23 cellular contexts compared by ENCODE assay signal in genomic region chr1:245855846-245856730, GRCh38.
A peak's percentile ranks its signal among the peaks of the same experiment; 100 is the strongest.
DNase-seq lines count a peak whose midpoint lies in the region; ATAC-seq, FAIRE-seq and TF ChIP-seq lines count a peak whose summit lies in the region.
"Had no signal": no experiment of that assay in that cellular context is flagged by ENCODE, and none has a peak within 500 bp of the region (broad histone marks: within the 10 kb centered on the region; RNA-seq: fewer than 3 reads in every experiment).

No MANE protein-coding gene starts in this region.

- CTCF ChIA-PET in WTC11 (lab: Charles Lee), result interaction anchor here (0.6 to 1.7 kb wide), 4 partner anchors 19 to 53 kb away, joined by 3 to 7 read pairs (median 4); no protein-coding TSS in a partner anchor

- POLR2A ChIA-PET in WTC11 (lab: Charles Lee), result no interaction called here

- TF ChIP-seq CTCF in GM23338 (conservative IDR thresholded peaks at IDR 0.05; ENCODE audit: low read depth in 2 of 2) (no peak), WTC11 (IDR thresholded peaks at IDR 0.05) (no peak)

- H3K9me3 Mint-ChIP-seq in GM23338 (peaks cover 3% of the 10 kb centered on the region; the same call in 1 of the 3 replicates), WTC11 (0 out of 2 replicates have a peak, but pooled peaks cover 4% of the 10 kb centered on the region)
- H3K9me3 Mint-ChIP-seq in natural killer cell treated with Interleukin-12 subunit alpha and Interleukin-12 subunit beta and Interleukin-15 and Interleukin-18, amount 100 ng/mL, for 72 hours, result no peaks in the 10 kb centered on the region
- H3K9me3 Mint-ChIP-seq: T-helper 1 cell treated with Interleukin-12 subunit alpha and Interleukin-12 subunit beta and Interleukin-4 antibody, amounts not matched to agents 30 μg/mL and 1 μg/mL, for 36 hours had no signal

- H3K27ac Mint-ChIP-seq in GM23338 (no peak overlapping the region), WTC11 (peak overlapping the region; percentile 79)
- no peak overlapping the region for H3K27ac Mint-ChIP-seq in natural killer cell treated with Interleukin-12 subunit alpha and Interleukin-12 subunit beta and Interleukin-15 and Interleukin-18, amount 100 ng/mL, for 72 hours
- H3K27ac Mint-ChIP-seq: activated naive CD8-positive, alpha-beta T cell treated with anti-CD3 and anti-CD28 coated beads, Interleukin-2, amount 50 U/mL, for 24 hours; natural killer cell; stimulated activated naive B cell treated with anti-CD40 and anti-IgM and Interleukin-4, amounts not matched to agents 10 μg/mL and 1 μg/mL and 100 μg/mL, for 72 hours; T-helper 1 cell treated with Interleukin-12 subunit alpha and Interleukin-12 subunit beta and Interleukin-4 antibody, amounts not matched to agents 30 μg/mL and 1 μg/mL, for 36 hours had no signal

- no peaks in the 10 kb centered on the region for H3F3A ChIP-seq in GM23338 (replicated peaks; ENCODE audit: low read depth)

- no CpG with 5 or more reads among the region's 8 CpGs for WGBS in iPS DF 6.9 (ENCODE audit: insufficient coverage, insufficient read length)

- H2AFZ ChIP-seq in GM23338, result no peak overlapping the region

- no peaks in the 10 kb centered on the region for H3K36me3 ChIP-seq in GM23338 (ENCODE audit: insufficient read depth)
- no peaks in the 10 kb centered on the region for H3K36me3 ChIP-seq in iPS DF 6.9 (ENCODE audit: control insufficient read depth, insufficient read depth, low read length)
- H3K36me3 ChIP-seq: cardiac muscle cell, thyroid gland had no signal

- H3K4me2 ChIP-seq in GM23338, result no peak overlapping the region

- H3K79me2 ChIP-seq in GM23338 (replicated peaks; ENCODE audit: insufficient read depth), result no peaks in the 10 kb centered on the region

- H3K4me1 ChIP-seq in GM23338 (ENCODE audit: insufficient read depth) (no peaks in the 10 kb centered on the region), iPS DF 6.9 (ENCODE audit: control insufficient read depth, insufficient read depth, low read length) (0 out of 2 replicates have a peak, but pooled peaks cover 2% of the 10 kb centered on the region)

- DNase-seq in GM23338 (ENCODE audit: low spot score) (peak; percentile 31), WTC11 (ENCODE audit: low spot score) (peak; percentile 22), iPS DF 6.9 (ENCODE audit: low read depth, low spot score) (peak; percentile 7), renal cortical epithelial cell (ENCODE audit: low read depth) (peak; percentile 41), NCI-H446 (lab: John Stamatoyannopoulos, UW) (no peak), HTR-8/SVneo (ENCODE audit: insufficient read length, low spot score) (no peak)
- no peak for DNase-seq in natural killer cell treated with Interleukin-12 subunit alpha and Interleukin-12 subunit beta and Interleukin-15 and Interleukin-18, amount 100 ng/mL, for 72 hours (ENCODE audit: low spot score)
- DNase-seq: activated CD4-positive, alpha-beta T cell treated with anti-CD3 and anti-CD28 coated beads, Interleukin-2, amount 50 U/mL, for 1 hour; activated naive CD8-positive, alpha-beta T cell treated with anti-CD3 and anti-CD28 coated beads, Interleukin-2, amount 50 U/mL, for 24 hours; CD8-positive, alpha-beta memory T cell; DND-41; hypothalamus; natural killer cell; NCI-H1436 treated with DMSO at 0.1 percent for 48 hours; NCI-H82; OCI-M1; posterior cingulate gyrus; SHP77; stimulated activated CD4-positive, alpha-beta T cell treated with anti-CD3 and anti-CD28 coated beads, Interleukin-2, amount 100 ng/mL, for 24 hours; stimulated activated naive B cell treated with anti-CD40 and anti-IgM and Interleukin-4, amounts not matched to agents 10 μg/mL and 1 μg/mL and 100 μg/mL, for 72 hours; thyroid gland had no signal

- H3K27me3 Mint-ChIP-seq in GM23338 (ENCODE audit: insufficient read depth, low read depth, poor library complexity) (peaks cover 4% of the 10 kb centered on the region), WTC11 (ENCODE audit: low read depth) (no peaks in the 10 kb centered on the region)
- H3K27me3 Mint-ChIP-seq in natural killer cell treated with Interleukin-12 subunit alpha and Interleukin-12 subunit beta and Interleukin-15 and Interleukin-18, amount 100 ng/mL, for 72 hours, result no peaks in the 10 kb centered on the region
- H3K27me3 Mint-ChIP-seq: activated naive CD8-positive, alpha-beta T cell treated with anti-CD3 and anti-CD28 coated beads, Interleukin-2, amount 50 U/mL, for 24 hours; CD8-positive, alpha-beta memory T cell; stimulated activated naive B cell treated with anti-CD40 and anti-IgM and Interleukin-4, amounts not matched to agents 10 μg/mL and 1 μg/mL and 100 μg/mL, for 72 hours had no signal

- peaks cover 21% of the 10 kb centered on the region for H3K4me1 Mint-ChIP-seq in GM23338
- peaks cover 25% of the 10 kb centered on the region for H3K4me1 Mint-ChIP-seq in WTC11
- no peaks in the 10 kb centered on the region for H3K4me1 Mint-ChIP-seq in natural killer cell treated with Interleukin-12 subunit alpha and Interleukin-12 subunit beta and Interleukin-15 and Interleukin-18, amount 100 ng/mL, for 72 hours (ENCODE audit: low read depth in 2 of 2)
- H3K4me1 Mint-ChIP-seq: CD8-positive, alpha-beta memory T cell; natural killer cell; stimulated activated naive B cell treated with anti-CD40 and anti-IgM and Interleukin-4, amounts not matched to agents 10 μg/mL and 1 μg/mL and 100 μg/mL, for 72 hours had no signal

- H3K9me2 ChIP-seq in GM23338 (ENCODE audit: insufficient read depth), result no peaks in the 10 kb centered on the region

- H3K27ac ChIP-seq in GM23338 (ENCODE audit: low read depth), result peak overlapping the region; percentile 55; the same call in 1 of the 2 replicates
- no peak overlapping the region for H3K27ac ChIP-seq in iPS DF 6.9 (ENCODE audit: low read length)
- H3K27ac ChIP-seq: cardiac muscle cell, thyroid gland had no signal

- H3K4me3 ChIP-seq in GM23338, result no peak overlapping the region
- H3K4me3 ChIP-seq in iPS DF 6.9 (ENCODE audit: low read length), result no peak overlapping the region
- H3K4me3 ChIP-seq: cardiac muscle cell, thyroid gland had no signal

- peaks cover 7% of the 10 kb centered on the region; the same call in 2 of the 3 replicates for H3K36me3 Mint-ChIP-seq in GM23338 (ENCODE audit: low read depth)
- H3K36me3 Mint-ChIP-seq in WTC11, result no peaks in the 10 kb centered on the region; the same call in 1 of the 2 replicates
- H3K36me3 Mint-ChIP-seq in natural killer cell treated with Interleukin-12 subunit alpha and Interleukin-12 subunit beta and Interleukin-15 and Interleukin-18, amount 100 ng/mL, for 72 hours, result peaks cover 15% of the 10 kb centered on the region

- ATAC-seq in GM23338, result peak; percentile 75
- ATAC-seq in WTC11, result peak; percentile 68
- ATAC-seq in natural killer cell treated with Interleukin-12 subunit alpha and Interleukin-12 subunit beta and Interleukin-15 and Interleukin-18, amount 100 ng/mL, for 72 hours, result no peak
- ATAC-seq: activated naive CD8-positive, alpha-beta T cell treated with anti-CD3 and anti-CD28 coated beads, Interleukin-2, amount 50 U/mL, for 24 hours; natural killer cell; stimulated activated naive B cell treated with anti-CD40 and anti-IgM and Interleukin-4, amounts not matched to agents 10 μg/mL and 1 μg/mL and 100 μg/mL, for 72 hours had no signal

- H4K20me1 ChIP-seq in GM23338 (replicated peaks; ENCODE audit: insufficient read depth), result no peaks in the 10 kb centered on the region

- no peaks in the 10 kb centered on the region for H3K27me3 ChIP-seq in GM23338 (ENCODE audit: insufficient read depth)
- H3K27me3 ChIP-seq in iPS DF 6.9 (ENCODE audit: control insufficient read depth, insufficient read depth, low read length), result no peaks in the 10 kb centered on the region
- H3K27me3 ChIP-seq: cardiac muscle cell, thyroid gland had no signal

- H3K4me3 Mint-ChIP-seq in GM23338, result no peak overlapping the region
- no peak overlapping the region for H3K4me3 Mint-ChIP-seq in WTC11
- no peak overlapping the region for H3K4me3 Mint-ChIP-seq in natural killer cell treated with Interleukin-12 subunit alpha and Interleukin-12 subunit beta and Interleukin-15 and Interleukin-18, amount 100 ng/mL, for 72 hours
- H3K4me3 Mint-ChIP-seq: activated naive CD8-positive, alpha-beta T cell treated with anti-CD3 and anti-CD28 coated beads, Interleukin-2, amount 50 U/mL, for 24 hours; CD8-positive, alpha-beta memory T cell; natural killer cell; stimulated activated naive B cell treated with anti-CD40 and anti-IgM and Interleukin-4, amounts not matched to agents 10 μg/mL and 1 μg/mL and 100 μg/mL, for 72 hours; T-helper 1 cell treated with Interleukin-12 subunit alpha and Interleukin-12 subunit beta and Interleukin-4 antibody, amounts not matched to agents 30 μg/mL and 1 μg/mL, for 36 hours had no signal

- FAIRE-seq in HTR-8/SVneo (lab: Jason Lieb, UNC), result no peak

- H3K9me3 ChIP-seq in iPS DF 6.9 (ENCODE audit: control insufficient read depth, insufficient read depth, low read length), result no peaks in the 10 kb centered on the region
- H3K9me3 ChIP-seq: thyroid gland had no signal

TF ChIP-seq in GM23338, 12 proteins besides CTCF, POLR2A, EP300 and RAD21 (continues in another document):
- TF ChIP-seq POLR2AphosphoS5 (IDR thresholded peaks at IDR 0.05; ENCODE audit: low read depth) (no peak), EZH2 (IDR thresholded peaks at IDR 0.05; ENCODE audit: low read depth, unreplicated experiment) (no peak)

TF ChIP-seq in WTC11, 78 proteins besides CTCF, POLR2A, EP300 and RAD21:
- TF ChIP-seq ZNF396 (CRISPR knock-in tag; IDR thresholded peaks at IDR 0.05; ENCODE audit: borderline replicate concordance) (no peak), ZNF423 (CRISPR knock-in tag; IDR thresholded peaks at IDR 0.05) (peak; percentile 57; the same call in 1 of the 2 replicates)

Comparison
In these comparisons a context has a peak if more than half of its experiments do, and no peak if none do; other contexts are left out.
1. ATAC-seq: peak in GM23338 (single experiment) and WTC11 (single experiment); none in natural killer cell treated with Interleukin-12 subunit alpha and Interleukin-12 subunit beta and Interleukin-15 and Interleukin-18, amount 100 ng/mL, for 72 hours (0 of 2).
2. DNase-seq: peak in GM23338 (single experiment), WTC11 (single experiment), iPS DF 6.9 (single experiment) and renal cortical epithelial cell (single experiment); none in NCI-H446 (0 of 2), natural killer cell treated with Interleukin-12 subunit alpha and Interleukin-12 subunit beta and Interleukin-15 and Interleukin-18, amount 100 ng/mL, for 72 hours (single experiment) and HTR-8/SVneo (single experiment).